ENCODE assay signal across 9 cellular contexts in the genomic region with DNA sequence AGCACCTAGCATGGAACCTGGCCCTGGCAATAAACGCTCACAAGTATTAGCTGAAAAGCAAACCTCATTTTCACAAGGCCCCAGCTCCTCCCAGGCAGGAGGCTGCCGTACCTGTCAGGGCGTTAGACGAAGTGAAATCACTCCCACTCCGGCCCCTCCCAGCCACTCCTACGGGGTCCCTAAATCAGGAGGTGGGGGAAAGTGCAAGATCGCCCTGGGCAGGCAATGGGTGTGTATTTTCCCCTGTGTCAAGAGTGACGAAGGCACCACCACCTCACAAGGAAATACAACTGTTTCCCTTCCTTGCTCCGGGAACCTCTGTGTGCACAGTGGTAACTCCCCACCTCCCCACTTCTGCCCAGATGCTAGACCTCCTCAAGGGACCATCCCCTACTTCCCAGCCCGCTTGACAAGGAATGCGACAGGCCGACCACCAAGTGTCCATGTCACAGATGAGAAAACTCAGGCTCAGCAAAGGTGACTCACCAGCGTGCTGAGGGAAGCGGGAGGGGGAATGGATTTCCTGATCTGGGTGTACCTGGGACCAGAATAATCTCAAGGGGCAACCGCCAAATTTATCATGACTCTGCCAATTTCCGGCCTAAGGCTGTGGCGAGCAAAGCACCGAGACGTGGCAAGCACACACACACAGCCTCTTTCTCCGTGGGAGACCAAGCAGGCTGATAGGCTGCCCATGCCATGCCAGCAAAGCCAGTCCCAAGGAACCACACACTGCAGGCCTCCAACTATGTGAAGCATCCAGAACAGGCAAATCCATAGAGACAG. TPM values are rescaled to one million over a fixed set of nuclear protein-coding genes. Genes with fewer than 3 reads are reported as not detected.
DNase-seq lines count a peak whose midpoint lies in the region; ATAC-seq and TF ChIP-seq lines count a peak whose summit lies in the region.
"Had no signal": no experiment of that assay in that cellular context is flagged by ENCODE, and none has a peak within 500 bp of the region (broad histone marks: within the 10 kb centered on the region; RNA-seq: fewer than 3 reads in every experiment).

No MANE protein-coding gene starts in this region.

- H3K36me3 Mint-ChIP-seq in CD8-positive, alpha-beta memory T cell, result peaks cover 0 to 40% (median 8%) of the 10 kb centered on the region in 3 donors
- peaks cover 14% of the 10 kb centered on the region for H3K36me3 Mint-ChIP-seq in activated naive CD4-positive, alpha-beta T cell treated with anti-CD3 and anti-CD28 coated beads, Interleukin-2, amount 50 U/mL, for 24 hours
- H3K36me3 Mint-ChIP-seq in naive B cell, result peaks cover 0 to 6% of the 10 kb centered on the region in 2 donors

- H3K9me2 ChIP-seq in OCI-LY7 (ENCODE audit: insufficient read depth, low read length), result no peaks in the 10 kb centered on the region

- peaks cover 3% of the 10 kb centered on the region for H3K36me3 ChIP-seq in CD8-positive, alpha-beta memory T cell (ENCODE audit: insufficient read depth, low read length)
- peaks cover 89% of the 10 kb centered on the region for H3K36me3 ChIP-seq in OCI-LY7 (ENCODE audit: insufficient read depth, low read length)

- no TSS peak for BruUV-seq in OCI-LY7 (replicated peaks; lab: Mats Ljungman, UMichigan)

- peaks cover 87% of the 10 kb centered on the region for H3K79me2 ChIP-seq in OCI-LY7 (ENCODE audit: insufficient read depth, low read depth, low read length)

- ATAC-seq in naive B cell (ENCODE audit: low read depth in 2 of 2), result no peak

- H3K4me1 ChIP-seq in CD8-positive, alpha-beta memory T cell (ENCODE audit: insufficient read depth, low read length), result peaks cover 93% of the 10 kb centered on the region
- peaks cover 50% of the 10 kb centered on the region for H3K4me1 ChIP-seq in OCI-LY7 (ENCODE audit: insufficient read depth, low read length, poor library complexity, severe bottlenecking)

- H4K20me1 ChIP-seq in OCI-LY7 (ENCODE audit: insufficient read depth, low read length), result peaks cover 32% of the 10 kb centered on the region

- DNase-seq in CD8-positive, alpha-beta memory T cell, result peak in 3 of 5 donors; percentile 37 to 49 (median 43)
- DNase-seq in OCI-LY7 (ENCODE audit: low spot score) (peak; percentile 52), naive B cell (peak; percentile 32), NCI-H2029 treated with DMSO at 0.1 percent for 48 hours (lab: John Stamatoyannopoulos, UW) (no peak), pons (ENCODE audit: low spot score) (no peak), cerebellum (ENCODE audit: low spot score) (no peak), DMS79 (lab: John Stamatoyannopoulos, UW) (no peak)
- DNase-seq: SIG-M5 had no signal

- no peak for TF ChIP-seq CTCF in OCI-LY7 (conservative IDR thresholded peaks at IDR 0.05; ENCODE audit: low read length)

- peaks cover 0 to 3% of the 10 kb centered on the region in 2 donors for H3K27me3 Mint-ChIP-seq in CD8-positive, alpha-beta memory T cell
- no peaks in the 10 kb centered on the region for H3K27me3 Mint-ChIP-seq in activated naive CD4-positive, alpha-beta T cell treated with anti-CD3 and anti-CD28 coated beads, Interleukin-2, amount 50 U/mL, for 24 hours
- no peaks in the 10 kb centered on the region for H3K27me3 Mint-ChIP-seq in naive B cell

- H3K4me3 Mint-ChIP-seq in CD8-positive, alpha-beta memory T cell, result peak overlapping the region; percentile 66 to 98 (median 87)
- H3K4me3 Mint-ChIP-seq in activated naive CD4-positive, alpha-beta T cell treated with anti-CD3 and anti-CD28 coated beads, Interleukin-2, amount 50 U/mL, for 24 hours, result peak overlapping the region; percentile 86
- H3K4me3 Mint-ChIP-seq in naive B cell, result peak overlapping the region; percentile 62 to 100 (median 95)

- intact Hi-C loops in OCI-LY7 (cut with micrococcal nuclease; ENCODE audit: unreplicated experiment), result no loop called here

- POLR2A ChIA-PET in CD8-positive, alpha-beta memory T cell (lab: Charles Lee), result interaction anchor here (0.6 to 4.7 kb wide), 2 partner anchors 8 to 88 kb away, joined by 3 to 15 read pairs; partner anchors contain the start of gene KMT5C
- POLR2A ChIA-PET in OCI-LY7 (lab: Charles Lee), result interaction anchor here (0.6 to 1.0 kb wide), 5 partner anchors 24 to 396 kb away, joined by 3 read pairs; no protein-coding TSS in a partner anchor

- CTCF ChIA-PET in CD8-positive, alpha-beta memory T cell (lab: Charles Lee), result no interaction called here
- CTCF ChIA-PET in OCI-LY7 (lab: Charles Lee; ENCODE audit: unreplicated experiment), result no interaction called here

- no peaks in the 10 kb centered on the region for H3K9me3 ChIP-seq in CD8-positive, alpha-beta memory T cell (ENCODE audit: low read length)
- no peaks in the 10 kb centered on the region for H3K9me3 ChIP-seq in OCI-LY7 (ENCODE audit: low read length)

- H3K9me3 Mint-ChIP-seq in CD8-positive, alpha-beta memory T cell, result no peaks in the 10 kb centered on the region
- H3K9me3 Mint-ChIP-seq in activated naive CD4-positive, alpha-beta T cell treated with anti-CD3 and anti-CD28 coated beads, Interleukin-2, amount 50 U/mL, for 24 hours, result no peaks in the 10 kb centered on the region
- H3K9me3 Mint-ChIP-seq in naive B cell, result no peaks in the 10 kb centered on the region

- no peaks in the 10 kb centered on the region for H3K27me3 ChIP-seq in CD8-positive, alpha-beta memory T cell (ENCODE audit: insufficient read depth, low read length, poor library complexity, severe bottlenecking)

- peak overlapping the region; percentile 98 for H3K4me2 ChIP-seq in OCI-LY7 (ENCODE audit: low read length)

- peak overlapping the region; percentile 87 to 99 (median 98) for H3K27ac Mint-ChIP-seq in CD8-positive, alpha-beta memory T cell
- H3K27ac Mint-ChIP-seq in activated naive CD4-positive, alpha-beta T cell treated with anti-CD3 and anti-CD28 coated beads, Interleukin-2, amount 50 U/mL, for 24 hours, result peak overlapping the region; percentile 91
- H3K27ac Mint-ChIP-seq in naive B cell, result peak overlapping the region; percentile 87 to 100 (median 96)

- H3K4me1 Mint-ChIP-seq in CD8-positive, alpha-beta memory T cell, result peaks cover 64 to 91% (median 71%) of the 10 kb centered on the region in 3 donors
- H3K4me1 Mint-ChIP-seq in activated naive CD4-positive, alpha-beta T cell treated with anti-CD3 and anti-CD28 coated beads, Interleukin-2, amount 50 U/mL, for 24 hours, result peaks cover 65% of the 10 kb centered on the region
- peaks cover 63 to 80% (median 71%) of the 10 kb centered on the region in 3 donors for H3K4me1 Mint-ChIP-seq in naive B cell

- peak overlapping the region; percentile 28 for H3K27ac ChIP-seq in CD8-positive, alpha-beta memory T cell (ENCODE audit: low read depth, low read length)
- peak overlapping the region; percentile 97 for H3K27ac ChIP-seq in OCI-LY7 (ENCODE audit: low read depth, low read length, poor library complexity, severe bottlenecking)

- no peak overlapping the region for H3K4me3 ChIP-seq in CD8-positive, alpha-beta memory T cell (ENCODE audit: low read length)
- H3K4me3 ChIP-seq in OCI-LY7 (ENCODE audit: low read depth, low read length, poor library complexity, severe bottlenecking), result peak overlapping the region; percentile 58

- H2AFZ ChIP-seq in OCI-LY7 (ENCODE audit: low read length), result no peak overlapping the region

RNA-seq across cellular contexts. Expression of gene PPP6R1, which starts 7.3 kb away (rescaled TPM):
- 100 to 1,000 TPM; 216 to 225 TPM for total RNA-seq in CD8-positive, alpha-beta memory T cell
- polyA plus RNA-seq in CD8-positive, alpha-beta memory T cell, result 143 TPM
- total RNA-seq in OCI-LY7 (2014; rRNA removed; shearing (Covaris generic)), result 82.0 and 89.6 TPM in 2 replicates
- total RNA-seq in OCI-LY7 (2022) (156 and 161 TPM in 2 replicates), cerebellum (15.4 TPM)
- polyA plus RNA-seq in naive B cell (ENCODE audit: low read depth in 6 of 6), result 10 to 100 TPM; 21.4 to 81.1 (median 41.1) TPM

RNA-seq across cellular contexts. Expression of gene TMEM86B, which starts 22.9 kb away (rescaled TPM):
- total RNA-seq in CD8-positive, alpha-beta memory T cell, result 10 to 100 TPM in 1 of 2 experiments, 1 to 10 TPM in 1; 8.5 to 10.3 TPM
- 2.9 TPM for polyA plus RNA-seq in CD8-positive, alpha-beta memory T cell
- total RNA-seq in OCI-LY7 (2014; rRNA removed; shearing (Covaris generic)), result 6.7 and 8.1 TPM in 2 replicates
- 13.7 and 13.8 TPM in 2 replicates for total RNA-seq in OCI-LY7 (2022)
- 1 to 10 TPM in 2 of 6 donors, under 1 TPM in 2, not detected in 2; 0.25 to 1.5 (median 0.76) TPM for polyA plus RNA-seq in naive B cell (ENCODE audit: low read depth in 6 of 6)
- total RNA-seq in cerebellum, result 3.1 TPM

RNA-seq across cellular contexts. Expression of gene HSPBP1, which starts 28.4 kb away (rescaled TPM):
- total RNA-seq in CD8-positive, alpha-beta memory T cell, result 10 to 100 TPM; 82.9 to 84.1 TPM
- polyA plus RNA-seq in CD8-positive, alpha-beta memory T cell, result 46.4 TPM
- 41.3 and 50.5 TPM in 2 replicates for total RNA-seq in OCI-LY7 (2014; rRNA removed; shearing (Covaris generic))
- total RNA-seq in OCI-LY7 (2022) (31.9 and 38.7 TPM in 2 replicates), cerebellum (12.5 TPM)
- 10 to 100 TPM; 22.6 to 40.0 (median 32.6) TPM for polyA plus RNA-seq in naive B cell (ENCODE audit: low read depth in 6 of 6)

RNA-seq across cellular contexts. Expression of gene BRSK1, which starts 32.3 kb away (rescaled TPM):
- 1 to 10 TPM; 4.1 to 5.7 TPM for total RNA-seq in CD8-positive, alpha-beta memory T cell
- 0.82 TPM for polyA plus RNA-seq in CD8-positive, alpha-beta memory T cell
- 15.9 and 16.1 TPM in 2 replicates for total RNA-seq in OCI-LY7 (2014; rRNA removed; shearing (Covaris generic))
- total RNA-seq in OCI-LY7 (2022), result 23.9 and 25.7 TPM in 2 replicates
- not detected for polyA plus RNA-seq in naive B cell (ENCODE audit: low read depth in 6 of 6)
- total RNA-seq in cerebellum, result 69.8 TPM

RNA-seq across cellular contexts. Expression of gene PTPRH, which starts 42.2 kb away (rescaled TPM):
- not detected for total RNA-seq in CD8-positive, alpha-beta memory T cell
- not detected for polyA plus RNA-seq in CD8-positive, alpha-beta memory T cell
- not detected in 2 replicates for total RNA-seq in OCI-LY7 (2014; rRNA removed; shearing (Covaris generic))
- total RNA-seq in OCI-LY7 (2022), result not detected in 2 replicates
- polyA plus RNA-seq in naive B cell (ENCODE audit: low read depth in 6 of 6), result not detected
- 0.73 TPM for total RNA-seq in cerebellum

Comparison
In these comparisons a context has a peak if more than half of its experiments do, and no peak if none do; other contexts are left out.
1. DNase-seq: peak in CD8-positive, alpha-beta memory T cell (3 of 5), OCI-LY7 (single experiment) and naive B cell (single experiment); none in NCI-H2029 treated with DMSO at 0.1 percent for 48 hours (single experiment), pons (single experiment), cerebellum (single experiment) and DMS79 (single experiment).
2. Peak in every context shown above with its lines, with median percentiles within 50 percentile points of each other: H3K27ac Mint-ChIP-seq and H3K4me3 Mint-ChIP-seq.